In genomic region chr3:66306081-66306480, GRCh38 we compare ENCODE assay signal across 6 cellular contexts.
DNase-seq lines count a peak whose midpoint lies in the region; ATAC-seq and TF ChIP-seq lines count a peak whose summit lies in the region.
"Not testable (repeated sequence)": the region's sequence is repeated elsewhere in the genome, so short reads cannot be mapped to it uniquely, and the experiment has no call there.

No MANE protein-coding gene starts in this region.

- H3K36me3 ChIP-seq in KOPT-K1 (ENCODE audit: insufficient read depth, low read length) = not testable (repeated sequence)

- not testable (repeated sequence) for ATAC-seq in CD4-positive, alpha-beta T cell (ENCODE audit: poor library complexity); activated T-helper 17 cell treated with anti-CD3 and anti-CD28 coated beads, Interleukin-2, amount 50 U/mL, for 72 hours (replicated peaks); naive thymus-derived CD8-positive, alpha-beta T cell

- H3K36me3 Mint-ChIP-seq in CD4-positive, alpha-beta T cell (ENCODE audit: low read depth) = not testable (repeated sequence)
- H3K36me3 Mint-ChIP-seq in activated CD4-positive, alpha-beta memory T cell treated with anti-CD3 and anti-CD28 coated beads, Interleukin-2, amount 10 ng/mL, durations not matched to agents 7 days and 5 days (ENCODE audit: low read depth) = peaks cover 21% of the 10 kb centered on the region
- H3K36me3 Mint-ChIP-seq in activated T-helper 17 cell treated with anti-CD3 and anti-CD28 coated beads, Interleukin-2, amount 50 U/mL, for 72 hours (ENCODE audit: low read depth) = peaks cover 23% of the 10 kb centered on the region
- H3K36me3 Mint-ChIP-seq in immature natural killer cell = peaks cover 0 to 11% (median 4%) of the 10 kb centered on the region in 3 donors
- peaks cover 18 to 28% (median 26%) of the 10 kb centered on the region in 3 donors for H3K36me3 Mint-ChIP-seq in naive thymus-derived CD8-positive, alpha-beta T cell

- CTCF ChIA-PET in CD4-positive, alpha-beta T cell (lab: Charles Lee); activated CD4-positive, alpha-beta memory T cell treated with anti-CD3 and anti-CD28 coated beads, Interleukin-2, amount 10 ng/mL, durations not matched to agents 7 days and 5 days (lab: Charles Lee): not testable (repeated sequence)

- H3K9me3 ChIP-seq in CD4-positive, alpha-beta T cell (ENCODE audit: control insufficient read depth, low read length) = not testable (repeated sequence)
- peaks cover 30% of the 10 kb centered on the region for H3K9me3 ChIP-seq in KOPT-K1 (ENCODE audit: insufficient read depth, low read length, poor library complexity, severe bottlenecking)

- H3K27me3 Mint-ChIP-seq in CD4-positive, alpha-beta T cell; activated CD4-positive, alpha-beta memory T cell treated with anti-CD3 and anti-CD28 coated beads, Interleukin-2, amount 10 ng/mL, durations not matched to agents 7 days and 5 days; activated T-helper 17 cell treated with anti-CD3 and anti-CD28 coated beads, Interleukin-2, amount 50 U/mL, for 72 hours; naive thymus-derived CD8-positive, alpha-beta T cell: not testable (repeated sequence)
- peaks cover 14 to 33% (median 28%) of the 10 kb centered on the region in 3 donors for H3K27me3 Mint-ChIP-seq in immature natural killer cell (ENCODE audit: low read depth in 3 of 3)

- H3K27ac ChIP-seq in CD4-positive, alpha-beta T cell (ENCODE audit: low read depth, low read length) = not testable (repeated sequence)
- peak overlapping the region; percentile 74 for H3K27ac ChIP-seq in KOPT-K1 (ENCODE audit: low read depth, low read length, poor library complexity, severe bottlenecking)

- H3K27ac Mint-ChIP-seq in CD4-positive, alpha-beta T cell = peak overlapping the region; percentile 98
- H3K27ac Mint-ChIP-seq in activated CD4-positive, alpha-beta memory T cell treated with anti-CD3 and anti-CD28 coated beads, Interleukin-2, amount 10 ng/mL, durations not matched to agents 7 days and 5 days = peak overlapping the region; percentile 58
- H3K27ac Mint-ChIP-seq in activated T-helper 17 cell treated with anti-CD3 and anti-CD28 coated beads, Interleukin-2, amount 50 U/mL, for 72 hours = peak overlapping the region; percentile 100
- not testable (repeated sequence) for H3K27ac Mint-ChIP-seq in immature natural killer cell
- H3K27ac Mint-ChIP-seq in naive thymus-derived CD8-positive, alpha-beta T cell = peak overlapping the region in 6 of 10 donors; percentile 14 to 79 (median 42)

- not testable (repeated sequence) for DNase-seq in CD4-positive, alpha-beta T cell; activated CD4-positive, alpha-beta memory T cell treated with anti-CD3 and anti-CD28 coated beads, Interleukin-2, amount 10 ng/mL, durations not matched to agents 7 days and 5 days; naive thymus-derived CD8-positive, alpha-beta T cell
- peak; percentile 56 to 59 (median 58) for DNase-seq in immature natural killer cell

- not testable (repeated sequence) for TF ChIP-seq CTCF in CD4-positive, alpha-beta T cell (IDR thresholded peaks at IDR 0.05)

- peaks cover 47% of the 10 kb centered on the region for H3K4me1 Mint-ChIP-seq in CD4-positive, alpha-beta T cell (ENCODE audit: low read depth)
- peaks cover 47% of the 10 kb centered on the region for H3K4me1 Mint-ChIP-seq in activated CD4-positive, alpha-beta memory T cell treated with anti-CD3 and anti-CD28 coated beads, Interleukin-2, amount 10 ng/mL, durations not matched to agents 7 days and 5 days
- peaks cover 57% of the 10 kb centered on the region for H3K4me1 Mint-ChIP-seq in activated T-helper 17 cell treated with anti-CD3 and anti-CD28 coated beads, Interleukin-2, amount 50 U/mL, for 72 hours
- not testable (repeated sequence) for H3K4me1 Mint-ChIP-seq in immature natural killer cell
- peaks cover 32 to 60% (median 41%) of the 10 kb centered on the region in 4 donors for H3K4me1 Mint-ChIP-seq in naive thymus-derived CD8-positive, alpha-beta T cell

- not testable (repeated sequence) for H3K27me3 ChIP-seq in CD4-positive, alpha-beta T cell (ENCODE audit: control insufficient read depth, insufficient read depth, low read length)

- H3K4me3 Mint-ChIP-seq in CD4-positive, alpha-beta T cell; activated CD4-positive, alpha-beta memory T cell treated with anti-CD3 and anti-CD28 coated beads, Interleukin-2, amount 10 ng/mL, durations not matched to agents 7 days and 5 days; naive thymus-derived CD8-positive, alpha-beta T cell: not testable (repeated sequence)
- peak overlapping the region; percentile 83 for H3K4me3 Mint-ChIP-seq in activated T-helper 17 cell treated with anti-CD3 and anti-CD28 coated beads, Interleukin-2, amount 50 U/mL, for 72 hours
- H3K4me3 Mint-ChIP-seq in immature natural killer cell = peak overlapping the region in 4 of 5 donors; percentile 60 to 68 (median 64)

- not testable (repeated sequence) for H3K9me3 Mint-ChIP-seq in CD4-positive, alpha-beta T cell; activated CD4-positive, alpha-beta memory T cell treated with anti-CD3 and anti-CD28 coated beads, Interleukin-2, amount 10 ng/mL, durations not matched to agents 7 days and 5 days; activated T-helper 17 cell treated with anti-CD3 and anti-CD28 coated beads, Interleukin-2, amount 50 U/mL, for 72 hours; immature natural killer cell
- H3K9me3 Mint-ChIP-seq in naive thymus-derived CD8-positive, alpha-beta T cell = peaks cover 0 to 20% (median 9%) of the 10 kb centered on the region in 9 donors

- POLR2A ChIA-PET in CD4-positive, alpha-beta T cell (lab: Charles Lee); naive thymus-derived CD8-positive, alpha-beta T cell (lab: Charles Lee): not testable (repeated sequence)
- POLR2A ChIA-PET in activated CD4-positive, alpha-beta memory T cell treated with anti-CD3 and anti-CD28 coated beads, Interleukin-2, amount 10 ng/mL, durations not matched to agents 7 days and 5 days (lab: Charles Lee) = interaction anchor here (0.7 to 1.0 kb wide), 2 partner anchors 69 to 88 kb away, joined by 3 read pairs; no protein-coding TSS in a partner anchor

- intact Hi-C loops in CD4-positive, alpha-beta T cell (cut with DNase I, micrococcal nuclease) = loop anchor here in 1 of 2 experiments (10.0 kb wide), 1 partner anchor 189 kb away; no protein-coding TSS in a partner anchor
